8 cellular contexts compared by ENCODE assay signal in the genomic region with DNA sequence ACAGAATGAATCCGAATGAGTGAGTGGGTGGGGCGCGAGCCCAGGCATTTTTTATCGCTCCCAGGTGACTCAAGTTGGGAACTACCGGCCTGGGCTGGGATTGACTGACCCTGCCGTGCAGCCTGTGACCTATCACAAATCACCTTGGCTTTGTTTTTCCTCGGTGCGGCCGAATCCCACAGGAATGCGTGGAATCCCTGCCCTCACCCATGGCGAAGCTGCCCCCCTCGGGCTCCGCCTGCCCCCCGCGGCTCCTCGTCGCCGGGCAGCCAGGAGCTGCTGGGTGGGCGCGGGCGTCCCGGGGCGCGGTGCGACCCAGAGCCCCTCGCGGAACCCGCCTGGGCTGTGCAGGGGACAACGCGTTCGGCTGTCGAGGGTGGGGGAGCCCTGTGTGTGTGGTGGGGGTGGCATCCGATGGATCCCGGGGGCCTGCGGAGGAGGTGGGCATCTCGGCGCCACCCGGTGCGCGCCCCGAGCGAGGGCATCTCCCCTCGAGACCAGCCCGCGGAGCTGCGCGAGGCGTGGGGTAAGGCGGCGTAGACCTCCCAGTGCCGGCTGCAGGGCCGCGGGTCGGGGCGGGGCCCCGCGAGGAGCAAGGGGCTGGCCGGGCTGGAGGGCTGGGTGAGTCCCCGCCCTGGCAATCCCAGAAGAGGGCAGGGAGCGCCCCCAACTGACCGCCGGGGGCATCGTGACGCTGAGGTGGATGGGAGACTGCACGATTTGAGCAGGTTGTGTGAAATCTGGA. TPM values are rescaled to one million over a fixed set of nuclear protein-coding genes. Genes with fewer than 3 reads are reported as not detected.
DNase-seq lines count a peak whose midpoint lies in the region; ATAC-seq and TF ChIP-seq lines count a peak whose summit lies in the region.

No MANE protein-coding gene starts in this region.

- intact Hi-C loops in mucosa of descending colon (cut with DNase I, micrococcal nuclease), result loop anchor here (5.0 to 10.0 kb wide), 4 partner anchors 117 to 307 kb away; no protein-coding TSS in a partner anchor

- ATAC-seq in GM19025 (IDR thresholded peaks at IDR 0.05; ENCODE audit: low read depth, unreplicated experiment) (peak; percentile 96), HG03175 (IDR thresholded peaks at IDR 0.05; ENCODE audit: unreplicated experiment) (peak; percentile 97), mucosa of descending colon (peak; percentile 84)

- H3K27ac ChIP-seq in C4-2B (peak overlapping the region; percentile 11; the same call in 1 of the 2 replicates), epithelial cell of prostate (peak overlapping the region; percentile 54)

- DNase-seq in NCI-H774 (lab: John Stamatoyannopoulos, UW) (peak; percentile 64), epithelial cell of prostate (ENCODE audit: low read depth, low spot score) (no peak), mucosa of descending colon (peak; percentile 90 to 96 (median 93))
- DNase-seq in activated CD8-positive, alpha-beta memory T cell treated with anti-CD3 and anti-CD28 coated beads for 48 hours (ENCODE audit: low read depth in 2 of 3, low spot score in 2 of 3), result peak; percentile 60 to 69 (median 64)
- peak; percentile 44 to 60 for DNase-seq in stimulated activated CD8-positive, alpha-beta memory T cell treated with anti-CD3 and anti-CD28 coated beads, Interleukin-4, amount 100 ng/mL, for 4 hours (ENCODE audit: low read depth in 2 of 2, low spot score in 1 of 2)

- H3K9me3 ChIP-seq in mucosa of descending colon, result no peaks in the 10 kb centered on the region

- H3K4me1 ChIP-seq in mucosa of descending colon (ENCODE audit: low read depth), result peaks cover 22% of the 10 kb centered on the region

- H3K4me3 ChIP-seq in mucosa of descending colon, result peak overlapping the region; percentile 26

- TF ChIP-seq CTCF in C4-2B (conservative IDR thresholded peaks at IDR 0.05) (peak; percentile 70), mucosa of descending colon (IDR thresholded peaks at IDR 0.05) (peak; percentile 83)

- no peaks in the 10 kb centered on the region for H3K36me3 ChIP-seq in mucosa of descending colon (ENCODE audit: low read depth)

RNA-seq across cellular contexts. Expression of a gene that starts 16.5 kb away (rescaled TPM):
- 100 to 1,000 TPM in 2 of 3 donors, 10 to 100 TPM in 1; 77.7 to 330 (median 149) TPM for total RNA-seq in mucosa of descending colon

RNA-seq across cellular contexts. Expression of a gene that starts 52.2 kb away (rescaled TPM):
- total RNA-seq in mucosa of descending colon, result 100 to 1,000 TPM; 239 to 369 (median 328) TPM
